In genomic region chr2:127092951-127093516, GRCh38 we compare ENCODE assay signal across 16 cellular contexts. TPM values are rescaled to one million over a fixed set of nuclear protein-coding genes. Genes with fewer than 3 reads are reported as not detected.
A peak's percentile ranks its signal among the peaks of the same experiment; 100 is the strongest.
DNase-seq lines count a peak whose midpoint lies in the region; ATAC-seq and TF ChIP-seq lines count a peak whose summit lies in the region.
"Had no signal": no experiment of that assay in that cellular context is flagged by ENCODE, and none has a peak within 500 bp of the region (broad histone marks: within the 10 kb centered on the region; RNA-seq: fewer than 3 reads in every experiment).

No MANE protein-coding gene starts in this region.

- H3F3A ChIP-seq in PC-9 (ENCODE audit: insufficient read depth, low read depth) = peaks cover 14% of the 10 kb centered on the region; the same call in 1 of the 2 replicates

- peak overlapping the region; percentile 85 for H3K9ac ChIP-seq in BLaER1

- H3K36me3 Mint-ChIP-seq in immature natural killer cell (no peaks in the 10 kb centered on the region), progenitor cell of endocrine pancreas (ENCODE audit: insufficient read depth) (no peaks in the 10 kb centered on the region)

- no peak overlapping the region for H2AFZ ChIP-seq in PC-9

- DNase-seq in PC-9 (peak in 1 of 2 experiments; percentile 63), immature natural killer cell (no peak), progenitor cell of endocrine pancreas (ENCODE audit: low spot score, unreplicated experiment) (no peak), brain microvascular endothelial cell (no peak)
- DNase-seq: erythroblast; NCI-H2081; RPMI8226; stimulated activated CD4-positive, alpha-beta T cell treated with anti-CD3 and anti-CD28 coated beads, Interleukin-2, amount 100 ng/mL, for 24 hours; T-helper 17 cell; upper lobe of right lung had no signal

- H3K27ac ChIP-seq in BLaER1 (peak overlapping the region; percentile 96), PC-9 (peak overlapping the region; percentile 51), brain microvascular endothelial cell (no peak overlapping the region)
- H3K27ac ChIP-seq: upper lobe of right lung had no signal

- H3K79me2 ChIP-seq in PC-9 (ENCODE audit: low read depth) = peaks cover 87% of the 10 kb centered on the region

- H3K4me2 ChIP-seq in BLaER1 = peak overlapping the region; percentile 100
- peak overlapping the region; percentile 62 for H3K4me2 ChIP-seq in PC-9

- no TSS peak for BruUV-seq in PC-9 (replicated peaks; lab: Mats Ljungman, UMichigan)

- H4K20me1 ChIP-seq in BLaER1 (peaks cover 34% of the 10 kb centered on the region), PC-9 (ENCODE audit: insufficient read depth) (no peaks in the 10 kb centered on the region)

- H3K4me1 ChIP-seq in BLaER1 (peaks cover 100% of the 10 kb centered on the region), PC-9 (replicated peaks; ENCODE audit: insufficient read depth) (peaks cover 41% of the 10 kb centered on the region)

- H3K4me3 Mint-ChIP-seq in immature natural killer cell (peak overlapping the region; percentile 24 to 73 (median 63)), progenitor cell of endocrine pancreas (ENCODE audit: low read depth) (no peak overlapping the region)
- H3K4me3 Mint-ChIP-seq: T-helper 17 cell had no signal

- no peaks in the 10 kb centered on the region for H3K9me3 ChIP-seq in BLaER1
- H3K9me3 ChIP-seq in PC-9 (ENCODE audit: insufficient read depth, low read depth) = no peaks in the 10 kb centered on the region
- H3K9me3 ChIP-seq: upper lobe of right lung had no signal

- peaks cover 0 to 6% (median 2%) of the 10 kb centered on the region in 3 donors for H3K27me3 Mint-ChIP-seq in immature natural killer cell (ENCODE audit: low read depth in 3 of 3)
- H3K27me3 Mint-ChIP-seq in progenitor cell of endocrine pancreas = no peaks in the 10 kb centered on the region

- H3K27ac Mint-ChIP-seq in immature natural killer cell (peak overlapping the region; percentile 31 to 93 (median 72)), progenitor cell of endocrine pancreas (peak overlapping the region; percentile 89)

- no peaks in the 10 kb centered on the region for H3K36me3 ChIP-seq in BLaER1
- H3K36me3 ChIP-seq in PC-9 (ENCODE audit: low read depth) = no peaks in the 10 kb centered on the region
- H3K36me3 ChIP-seq in brain microvascular endothelial cell (replicated peaks) = no peaks in the 10 kb centered on the region
- H3K36me3 ChIP-seq: upper lobe of right lung had no signal

- TF ChIP-seq CTCF in PC-9 (conservative IDR thresholded peaks at IDR 0.05) = no peak
- no peak for TF ChIP-seq CTCF in progenitor cell of endocrine pancreas (IDR thresholded peaks at IDR 0.05; ENCODE audit: unreplicated experiment)
- TF ChIP-seq CTCF in brain microvascular endothelial cell (IDR thresholded peaks at IDR 0.05; ENCODE audit: low read depth, low read length, missing control alignments) = no peak

- H3K4me3 ChIP-seq in BLaER1 (peak overlapping the region; percentile 64), PC-9 (no peak overlapping the region; the same call in 1 of the 2 replicates), brain microvascular endothelial cell (ENCODE audit: low read depth, low read length) (no peak overlapping the region)
- H3K4me3 ChIP-seq: upper lobe of right lung had no signal

- CTCF ChIA-PET in PC-9 (lab: Charles Lee) = no interaction called here

- ATAC-seq in HG02678 (IDR thresholded peaks at IDR 0.05; ENCODE audit: unreplicated experiment) = no peak
- no peak for ATAC-seq in GM18519 (IDR thresholded peaks at IDR 0.05; ENCODE audit: low FRiP score, unreplicated experiment)
- no peak for ATAC-seq in HG03565 (IDR thresholded peaks at IDR 0.05; ENCODE audit: unreplicated experiment)
- ATAC-seq: activated CD4-positive, CD25-positive, alpha-beta regulatory T cell treated with anti-CD3 and anti-CD28 coated beads, Interleukin-2, amount 50 U/mL, for 24 hours; HepG2; T-helper 17 cell; upper lobe of right lung had no signal

- intact Hi-C loops in PC-9 (cut with micrococcal nuclease; ENCODE audit: unreplicated experiment) = loop anchor here (5.0 kb wide), 1 partner anchor 929 kb away; no protein-coding TSS in a partner anchor

- H3K9me2 ChIP-seq in PC-9 (ENCODE audit: insufficient read depth) = no peaks in the 10 kb centered on the region

- POLR2A ChIA-PET in PC-9 (lab: Charles Lee; ENCODE audit: unreplicated experiment) = interaction anchor here (1.0 kb wide), 1 partner anchor 951 kb away, joined by 4 read pairs; no protein-coding TSS in a partner anchor

- H3K4me1 Mint-ChIP-seq in immature natural killer cell = peaks cover 15 to 25% of the 10 kb centered on the region in 2 donors
- H3K4me1 Mint-ChIP-seq in progenitor cell of endocrine pancreas (ENCODE audit: low read depth) = peaks cover 17% of the 10 kb centered on the region

- H3K27me3 ChIP-seq in BLaER1 (no peaks in the 10 kb centered on the region), PC-9 (ENCODE audit: insufficient read depth, low read depth) (no peaks in the 10 kb centered on the region), brain microvascular endothelial cell (replicated peaks) (no peaks in the 10 kb centered on the region)
- H3K27me3 ChIP-seq: upper lobe of right lung had no signal

- in situ Hi-C loops in brain microvascular endothelial cell (cut with HindIII; ENCODE audit: low pct_ligation_motif_present, low sequenced_read_pairs) = no loop called here

- H3K9me3 Mint-ChIP-seq in immature natural killer cell (no peaks in the 10 kb centered on the region), progenitor cell of endocrine pancreas (ENCODE audit: low read depth) (no peaks in the 10 kb centered on the region)

RNA-seq across cellular contexts. Expression of gene BIN1, which starts 13.9 kb away (rescaled TPM):
- total RNA-seq in PC-9 (2021) = 87.5 and 95.6 TPM in 2 replicates
- polyA plus RNA-seq in immature natural killer cell = 100 to 1,000 TPM; 110 to 169 (median 167) TPM
- total RNA-seq in progenitor cell of endocrine pancreas = 65.5 and 66.0 TPM in 2 replicates
